ENCODE assay signal across 8 cellular contexts in the genomic region with DNA sequence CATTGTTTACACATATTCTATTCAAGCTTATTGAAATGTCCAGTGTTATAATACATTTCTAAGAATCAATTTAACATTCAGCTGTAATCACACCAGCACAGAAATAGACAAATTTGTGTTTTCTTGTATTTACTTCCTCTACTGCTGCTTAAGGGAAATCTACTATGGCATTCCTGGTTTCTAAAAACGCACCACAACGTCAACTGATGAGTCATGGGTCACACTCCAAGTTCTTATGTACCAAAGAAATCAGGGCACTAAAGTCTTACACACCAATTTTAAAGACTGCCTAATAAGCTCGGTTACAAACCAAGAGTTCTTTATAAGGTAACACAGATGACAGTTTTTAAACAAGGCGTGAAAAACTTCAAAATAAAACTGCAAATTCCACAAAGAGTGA. TPM values are rescaled to one million over a fixed set of nuclear protein-coding genes. Genes with fewer than 3 reads are reported as not detected.
DNase-seq lines count a peak whose midpoint lies in the region; ATAC-seq, FAIRE-seq and TF ChIP-seq lines count a peak whose summit lies in the region.

No MANE protein-coding gene starts in this region.

- no TSS peak for BruUV-seq in HepG2 (replicated peaks; lab: Mats Ljungman, UMichigan)

- H3K9me3 ChIP-seq in AG04450 (ENCODE audit: control insufficient read depth, insufficient read depth, low read length) = no peaks in the 10 kb centered on the region
- no peaks in the 10 kb centered on the region for H3K9me3 ChIP-seq in HepG2 (ENCODE audit: low read length)

- 39% methylated on average over 4 of the region's 4 CpGs for WGBS in HepG2 (ENCODE audit: low lambda C conversion rate)

- peaks cover 45% of the 10 kb centered on the region for H3K4me1 ChIP-seq in HepG2 (ENCODE audit: insufficient read depth, low read length)

- no peak for TF ChIP-seq RAD21 in HepG2 (CRISPR knock-in tag; IDR thresholded peaks at IDR 0.05)

- no peak for TF ChIP-seq POLR2A in HepG2 (IDR thresholded peaks at IDR 0.05; ENCODE audit: insufficient read depth in 1 of 2, low read depth in 2 of 2, low read length in 2 of 2)

- TF ChIP-seq CTCF in AG04450 (IDR thresholded peaks at IDR 0.05; ENCODE audit: low read depth, low read length) = no peak
- TF ChIP-seq CTCF in chondrocyte (IDR thresholded peaks at IDR 0.05) = no peak
- TF ChIP-seq CTCF in HepG2 (CRISPR knock-in tag; IDR thresholded peaks at IDR 0.05) = no peak
- TF ChIP-seq CTCF in activated CD8-positive, alpha-beta T cell treated with anti-CD3 and anti-CD28 coated beads for 36 hours (IDR thresholded peaks at IDR 0.05) = no peak

- H3K4me1 Mint-ChIP-seq in chondrocyte (ENCODE audit: low read depth) = peaks cover 40% of the 10 kb centered on the region
- peaks cover 28% of the 10 kb centered on the region for H3K4me1 Mint-ChIP-seq in activated CD8-positive, alpha-beta T cell treated with anti-CD3 and anti-CD28 coated beads for 36 hours (ENCODE audit: low read depth)

- ATAC-seq in HepG2 = peak; percentile 32; the same call in 1 of the 3 replicates
- no peak for ATAC-seq in activated CD8-positive, alpha-beta T cell treated with anti-CD3 and anti-CD28 coated beads for 36 hours

- H3K27me3 ChIP-seq in AG04450 (ENCODE audit: control insufficient read depth, insufficient read depth, low read length) = no peaks in the 10 kb centered on the region
- H3K27me3 ChIP-seq in HepG2 (ENCODE audit: control insufficient read depth in 1 of 2, insufficient read depth in 2 of 2, low read length in 2 of 2) = no peaks in the 10 kb centered on the region

- CTCF ChIA-PET in AG04450 (lab: Charles Lee) (interaction anchor here (0.8 to 1.5 kb wide), 4 partner anchors 9 to 232 kb away, joined by 3 to 4 read pairs (median 3); no protein-coding TSS in a partner anchor), HepG2 (lab: Yijun Ruan, JAX; ENCODE audit: low intra/inter-chr PET ratio, low total read pairs) (no interaction called here)
- CTCF ChIA-PET in activated CD8-positive, alpha-beta T cell treated with anti-CD3 and anti-CD28 coated beads for 36 hours (lab: Charles Lee) = interaction anchor here (1.2 to 1.6 kb wide), 3 partner anchors 9 to 245 kb away, joined by 3 to 5 read pairs (median 3); partner anchors contain the start of gene POLR1D

- no peaks in the 10 kb centered on the region; a peak in 1 of 5 replicates for H3K36me3 ChIP-seq in HepG2 (replicated peaks in 1 of 2; ENCODE audit: control insufficient read depth in 1 of 2, insufficient read depth in 2 of 2, low read length in 2 of 2)

- peak overlapping the region; percentile 31; the same call in 1 of the 2 replicates for H3K4me2 ChIP-seq in HepG2 (ENCODE audit: low read depth, low read length)

- intact Hi-C loops in HepG2 (cut with micrococcal nuclease; ENCODE audit: unreplicated experiment) = no loop called here
- intact Hi-C loops in activated CD8-positive, alpha-beta T cell treated with anti-CD3 and anti-CD28 coated beads for 36 hours (cut with micrococcal nuclease) = no loop called here

- H4K20me1 ChIP-seq in HepG2 (ENCODE audit: insufficient read depth, low read length) = no peaks in the 10 kb centered on the region; the same call in none of the 2 replicates

- no peak for TF ChIP-seq EP300 in HepG2 (IDR thresholded peaks at IDR 0.05; ENCODE audit: low read depth in 2 of 2, low read length in 2 of 2)
- TF ChIP-seq EP300 in HepG2 (CRISPR knock-in tag; IDR thresholded peaks at IDR 0.05; ENCODE audit: borderline replicate concordance) = no peak

- H3K4me3 ChIP-seq in AG04450 (ENCODE audit: low read depth, low read length) = no peak overlapping the region
- H3K4me3 ChIP-seq in HepG2 (replicated peaks in 1 of 3; ENCODE audit: insufficient read depth in 1 of 3, low read depth in 2 of 3, low read length in 3 of 3) = no peak overlapping the region

- H3K27me3 Mint-ChIP-seq in chondrocyte (ENCODE audit: low read depth) = no peaks in the 10 kb centered on the region
- H3K27me3 Mint-ChIP-seq in activated CD8-positive, alpha-beta T cell treated with anti-CD3 and anti-CD28 coated beads for 36 hours = no peaks in the 10 kb centered on the region

- POLR2A ChIA-PET in AG04450 (lab: Yijun Ruan, JAX) = interaction anchor here (1.2 kb wide), 1 partner anchor 12 kb away, joined by 4 read pairs; no protein-coding TSS in a partner anchor
- POLR2A ChIA-PET in HepG2 (lab: Yijun Ruan, JAX) = interaction anchor here (1.2 kb wide), 1 partner anchor 13 kb away, joined by 7 read pairs; the partner anchor contains the start of gene LNX2
- POLR2A ChIA-PET in activated CD8-positive, alpha-beta T cell treated with anti-CD3 and anti-CD28 coated beads for 36 hours (lab: Charles Lee) = interaction anchor here (1.3 to 2.1 kb wide), 2 partner anchors 14 to 68 kb away, joined by 3 to 7 read pairs; partner anchors contain the start of genes LNX2 and POLR1D

- H3K27ac Mint-ChIP-seq in chondrocyte (ENCODE audit: unreplicated experiment) = peak overlapping the region; percentile 10
- H3K27ac Mint-ChIP-seq in activated CD8-positive, alpha-beta T cell treated with anti-CD3 and anti-CD28 coated beads for 36 hours = no peak overlapping the region

- in situ Hi-C loops in HepG2 (cut with HindIII; ENCODE audit: extremely low pct_ligation_motif_present, low pct_unique_long_range_greater_than_20kb) = no loop called here

- H3K79me2 ChIP-seq in HepG2 (ENCODE audit: insufficient read depth, low read length) = peaks cover 91% of the 10 kb centered on the region

- no peak for FAIRE-seq in HepG2 (lab: Jason Lieb, UNC)

- H3K27ac ChIP-seq in AG04450 (ENCODE audit: low read depth, low read length) = no peak overlapping the region
- H3K27ac ChIP-seq in HepG2 (ENCODE audit: extremely low read length, insufficient read depth, low read length) = peak overlapping the region; percentile 11
- no peak overlapping the region for H3K27ac ChIP-seq in substantia nigra (ENCODE audit: low read depth, low read length, poor library complexity, severe bottlenecking)

- H3K9me3 Mint-ChIP-seq in chondrocyte (ENCODE audit: low read depth) = no peaks in the 10 kb centered on the region
- H3K9me3 Mint-ChIP-seq in activated CD8-positive, alpha-beta T cell treated with anti-CD3 and anti-CD28 coated beads for 36 hours = no peaks in the 10 kb centered on the region

- no peak overlapping the region for H3K4me3 Mint-ChIP-seq in chondrocyte (ENCODE audit: unreplicated experiment)
- no peak overlapping the region for H3K4me3 Mint-ChIP-seq in activated CD8-positive, alpha-beta T cell treated with anti-CD3 and anti-CD28 coated beads for 36 hours

- DNase-seq in AG04450 (ENCODE audit: low read depth, low spot score) (peak; percentile 41), LHCN-M2 (ENCODE audit: low read depth) (peak; percentile 80), chondrocyte (ENCODE audit: low spot score) (no peak), HepG2 (ENCODE audit: low spot score) (peak; percentile 50), substantia nigra (lab: John Stamatoyannopoulos, UW) (no peak), NCI-H2171 (lab: John Stamatoyannopoulos, UW) (no peak), NCI-H748 (lab: John Stamatoyannopoulos, UW; ENCODE audit: unreplicated experiment) (no peak)
- no peak for DNase-seq in activated CD8-positive, alpha-beta T cell treated with anti-CD3 and anti-CD28 coated beads for 36 hours

- H3K9ac ChIP-seq in HepG2 (ENCODE audit: insufficient read depth, low read depth, low read length) = no peak overlapping the region

- no peaks in the 10 kb centered on the region for H3K36me3 Mint-ChIP-seq in chondrocyte (ENCODE audit: low read depth)
- peaks cover 3% of the 10 kb centered on the region for H3K36me3 Mint-ChIP-seq in activated CD8-positive, alpha-beta T cell treated with anti-CD3 and anti-CD28 coated beads for 36 hours (ENCODE audit: low read depth)

- H2AFZ ChIP-seq in HepG2 (ENCODE audit: low read length) = no peak overlapping the region

RNA-seq across cellular contexts. Expression of gene LNX2, which starts 13.2 kb away (rescaled TPM):
- polyA plus RNA-seq in AG04450 (2011; rRNA removed) (6.2 and 6.9 TPM in 2 replicates), HepG2 (2011; rRNA removed) (8.1 and 9.2 TPM in 2 replicates)
- 10.0 and 10.3 TPM in 2 replicates for polyA minus RNA-seq in AG04450 (2011; rRNA and poly(A)+ RNA removed)
- total RNA-seq in LHCN-M2 (2014; rRNA removed) (7.3 and 7.8 TPM in 2 replicates), chondrocyte (9.1 to 9.8 TPM (median 9.2 TPM) in 3 replicates), HepG2 (2016; rRNA removed; fragmentation: Illumina TruSeq; extraction: Trizol) (9.7 and 13.1 TPM in 2 replicates)
- 2.2 TPM for polyA plus RNA-seq in LHCN-M2 (2012)
- 3.3 and 3.9 TPM in 2 replicates for total RNA-seq in HepG2 (2016; cell fraction: cytosol; rRNA removed; fragmentation: Illumina TruSeq; extraction: Trizol; ENCODE audit: low read depth)
- total RNA-seq in HepG2 (2016; cell fraction: insoluble cytoplasmic fraction; rRNA removed; fragmentation: Illumina TruSeq; extraction: Trizol) = 9.5 and 13.3 TPM in 2 replicates
- 4.9 and 5.9 TPM in 2 replicates for total RNA-seq in HepG2 (2016; cell fraction: membrane; rRNA removed; fragmentation: Illumina TruSeq; extraction: Trizol)
- 9.0 and 9.9 TPM in 2 replicates for total RNA-seq in HepG2 (2016; cell fraction: nucleus; rRNA removed; fragmentation: Illumina TruSeq; extraction: Trizol)
- polyA plus RNA-seq in HepG2 (2011; cell fraction: cytosol; rRNA removed) = 5.4 and 6.7 TPM in 2 replicates
- polyA plus RNA-seq in HepG2 (2011; cell fraction: nucleus; rRNA removed) = 4.8 and 5.3 TPM in 2 replicates
- polyA plus RNA-seq in HepG2 (2012) = 6.9 and 8.2 TPM in 2 replicates
- polyA plus RNA-seq in HepG2 (2016; cell fraction: cytosol; fragmentation: Illumina TruSeq; extraction: Trizol; ENCODE audit: low read depth) = 0.50 and 0.63 TPM in 2 replicates
- 14.1 and 14.2 TPM in 2 replicates for polyA plus RNA-seq in HepG2 (2016; cell fraction: insoluble cytoplasmic fraction; fragmentation: Illumina TruSeq; extraction: Trizol; ENCODE audit: low read depth)
- polyA plus RNA-seq in HepG2 (2016; cell fraction: membrane; fragmentation: Illumina TruSeq; extraction: Trizol; ENCODE audit: low read depth) = 2.3 and 3.1 TPM in 2 replicates
- polyA plus RNA-seq in HepG2 (2016; cell fraction: nucleus; fragmentation: Illumina TruSeq; extraction: Trizol; ENCODE audit: insufficient read depth, low read depth) = 7.6 and 7.8 TPM in 2 replicates
- polyA minus RNA-seq in HepG2 (2011; rRNA and poly(A)+ RNA removed; ENCODE audit: low replicate concordance) = 11.6 and 15.0 TPM in 2 replicates
- 12.0 and 13.0 TPM in 2 replicates for polyA minus RNA-seq in HepG2 (2011; cell fraction: cytosol; rRNA and poly(A)+ RNA removed)
- polyA minus RNA-seq in HepG2 (2011; cell fraction: nucleus; rRNA and poly(A)+ RNA removed) = 24.6 and 26.7 TPM in 2 replicates
- 1 to 10 TPM; 4.5 to 4.6 TPM for total RNA-seq in activated CD8-positive, alpha-beta T cell treated with anti-CD3 and anti-CD28 coated beads for 36 hours

RNA-seq across cellular contexts. Expression of gene POLR1D, which starts 14.6 kb away (rescaled TPM):
- polyA plus RNA-seq in AG04450 (2011; rRNA removed) (155 and 174 TPM in 2 replicates), HepG2 (2011; rRNA removed) (406 and 490 TPM in 2 replicates)
- 39.6 and 53.4 TPM in 2 replicates for polyA minus RNA-seq in AG04450 (2011; rRNA and poly(A)+ RNA removed)
- total RNA-seq in LHCN-M2 (2014; rRNA removed) (70.5 and 78.5 TPM in 2 replicates), chondrocyte (64.7 to 75.2 TPM (median 72.4 TPM) in 3 replicates), HepG2 (2016; rRNA removed; fragmentation: Illumina TruSeq; extraction: Trizol) (181 and 183 TPM in 2 replicates)
- polyA plus RNA-seq in LHCN-M2 (2012) = 73.9 TPM
- 246 and 252 TPM in 2 replicates for total RNA-seq in HepG2 (2016; cell fraction: cytosol; rRNA removed; fragmentation: Illumina TruSeq; extraction: Trizol; ENCODE audit: low read depth)
- 190 and 194 TPM in 2 replicates for total RNA-seq in HepG2 (2016; cell fraction: insoluble cytoplasmic fraction; rRNA removed; fragmentation: Illumina TruSeq; extraction: Trizol)
- total RNA-seq in HepG2 (2016; cell fraction: membrane; rRNA removed; fragmentation: Illumina TruSeq; extraction: Trizol) = 347 and 379 TPM in 2 replicates
- 101 and 102 TPM in 2 replicates for total RNA-seq in HepG2 (2016; cell fraction: nucleus; rRNA removed; fragmentation: Illumina TruSeq; extraction: Trizol)
- 328 and 389 TPM in 2 replicates for polyA plus RNA-seq in HepG2 (2011; cell fraction: cytosol; rRNA removed)
- polyA plus RNA-seq in HepG2 (2011; cell fraction: nucleus; rRNA removed) = 165 and 181 TPM in 2 replicates
- 441 and 562 TPM in 2 replicates for polyA plus RNA-seq in HepG2 (2012)
- 296 and 321 TPM in 2 replicates for polyA plus RNA-seq in HepG2 (2016; cell fraction: cytosol; fragmentation: Illumina TruSeq; extraction: Trizol; ENCODE audit: low read depth)
- polyA plus RNA-seq in HepG2 (2016; cell fraction: insoluble cytoplasmic fraction; fragmentation: Illumina TruSeq; extraction: Trizol; ENCODE audit: low read depth) = 226 and 233 TPM in 2 replicates
- polyA plus RNA-seq in HepG2 (2016; cell fraction: membrane; fragmentation: Illumina TruSeq; extraction: Trizol; ENCODE audit: low read depth) = 377 and 388 TPM in 2 replicates
- 205 and 216 TPM in 2 replicates for polyA plus RNA-seq in HepG2 (2016; cell fraction: nucleus; fragmentation: Illumina TruSeq; extraction: Trizol; ENCODE audit: insufficient read depth, low read depth)
- polyA minus RNA-seq in HepG2 (2011; rRNA and poly(A)+ RNA removed; ENCODE audit: low replicate concordance) = 26.6 and 51.6 TPM in 2 replicates
- polyA minus RNA-seq in HepG2 (2011; cell fraction: cytosol; rRNA and poly(A)+ RNA removed) = 99.7 and 122 TPM in 2 replicates
- 54.1 and 77.7 TPM in 2 replicates for polyA minus RNA-seq in HepG2 (2011; cell fraction: nucleus; rRNA and poly(A)+ RNA removed)
- 100 to 1,000 TPM; 191 to 198 TPM for total RNA-seq in activated CD8-positive, alpha-beta T cell treated with anti-CD3 and anti-CD28 coated beads for 36 hours

Comparison
In these comparisons a context has a peak if more than half of its experiments do, and no peak if none do; other contexts are left out.
1. DNase-seq: peak in AG04450 (single experiment), LHCN-M2 (single experiment) and HepG2 (single experiment); none in chondrocyte (single experiment), substantia nigra (0 of 49), NCI-H2171 (single experiment), activated CD8-positive, alpha-beta T cell treated with anti-CD3 and anti-CD28 coated beads for 36 hours (single experiment) and NCI-H748 (single experiment).